12 cellular contexts compared by ENCODE assay signal in the genomic region with DNA sequence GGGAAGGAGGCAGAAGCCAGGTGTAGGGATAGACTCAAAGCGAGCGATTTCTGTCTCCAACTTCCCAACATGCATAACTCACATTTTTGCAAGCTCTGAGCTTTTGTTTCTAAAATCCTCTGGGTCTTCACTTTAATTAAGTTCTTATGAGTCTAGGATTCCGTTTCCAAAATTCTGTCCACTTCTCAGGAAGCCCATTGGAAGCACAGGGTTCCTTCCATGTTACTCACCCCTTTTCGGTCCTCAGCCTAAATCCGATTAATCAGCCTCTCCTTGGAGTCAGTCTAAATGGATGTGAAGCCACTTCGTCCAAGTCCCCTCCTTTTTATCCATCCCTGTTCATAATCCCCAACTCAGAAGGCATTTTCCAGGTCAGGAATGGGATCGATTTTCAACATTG. TPM values are rescaled to one million over a fixed set of nuclear protein-coding genes. Genes with fewer than 3 reads are reported as not detected.
A peak's percentile ranks its signal among the peaks of the same experiment; 100 is the strongest.
DNase-seq lines count a peak whose midpoint lies in the region; ATAC-seq, FAIRE-seq and TF ChIP-seq lines count a peak whose summit lies in the region.
"Had no signal": no experiment of that assay in that cellular context is flagged by ENCODE, and none has a peak within 500 bp of the region (broad histone marks: within the 10 kb centered on the region; RNA-seq: fewer than 3 reads in every experiment).

No MANE protein-coding gene starts in this region.

- H3K4me3 Mint-ChIP-seq in Caco-2 (ENCODE audit: unreplicated experiment), result peak overlapping the region; percentile 45

- H3K79me2 ChIP-seq in SK-N-SH (ENCODE audit: insufficient read depth), result no peaks in the 10 kb centered on the region

- H3K27ac Mint-ChIP-seq in Caco-2 (ENCODE audit: unreplicated experiment), result no peak overlapping the region

- no peaks in the 10 kb centered on the region for H3F3A ChIP-seq in SK-N-SH (replicated peaks; ENCODE audit: insufficient read depth)

- no peaks in the 10 kb centered on the region for H3K9me2 ChIP-seq in SK-N-SH

- H3K9me3 ChIP-seq in Caco-2 (no peaks in the 10 kb centered on the region), right lobe of liver (no peaks in the 10 kb centered on the region), SK-N-SH (no peaks in the 10 kb centered on the region)
- H3K9me3 ChIP-seq: BE2C had no signal

- no peak for TF ChIP-seq EP300 in SK-N-SH (IDR thresholded peaks at IDR 0.05; ENCODE audit: borderline replicate concordance in 1 of 2, low read depth in 1 of 2, low read length in 1 of 2)

- ATAC-seq in right lobe of liver (no peak), HG03039 (IDR thresholded peaks at IDR 0.05; ENCODE audit: unreplicated experiment) (no peak), HG03196 (IDR thresholded peaks at IDR 0.05; ENCODE audit: unreplicated experiment) (no peak)

- H3K4me3 ChIP-seq in Caco-2 (ENCODE audit: low read depth, low read length) (peak overlapping the region; percentile 79), bronchial epithelial cell (ENCODE audit: low read depth, low read length) (peak overlapping the region; percentile 73), right lobe of liver (peak overlapping the region; percentile 81 to 96 (median 82)), skin epidermis (peak overlapping the region in 4 of 7 experiments; percentile 30 to 56 (median 40)), SK-N-SH (ENCODE audit: low read depth in 2 of 2, low read length in 1 of 2) (no peak overlapping the region)

- H3K9ac ChIP-seq in SK-N-SH, result no peak overlapping the region

- intact Hi-C loops in Caco-2 (cut with micrococcal nuclease; ENCODE audit: unreplicated experiment), result loop anchor here (2.0 kb wide), 1 partner anchor 17 kb away; no protein-coding TSS in a partner anchor
- intact Hi-C loops in right lobe of liver (cut with DNase I), result no loop called here

- H3K4me1 Mint-ChIP-seq in Caco-2 (ENCODE audit: low read depth, unreplicated experiment), result peaks cover 13% of the 10 kb centered on the region

- DNase-seq in Caco-2 (no peak), bronchial epithelial cell (ENCODE audit: low read depth) (no peak), right lobe of liver (no peak), SK-N-SH (no peak), SKM-1 treated with dmso at 0.1 percent for 144 hours (lab: John Stamatoyannopoulos, UW; ENCODE audit: unreplicated experiment) (no peak)
- DNase-seq: BE2C, NCI-H69, SIG-M5 had no signal

- no peak overlapping the region for H3K4me2 ChIP-seq in SK-N-SH

- peaks cover 31% of the 10 kb centered on the region for H3K36me3 Mint-ChIP-seq in Caco-2 (ENCODE audit: insufficient read depth, unreplicated experiment)

- FAIRE-seq in bronchial epithelial cell (lab: Jason Lieb, UNC), result no peak
- FAIRE-seq: GM18507 had no signal

- no peak for TF ChIP-seq RAD21 in SK-N-SH (IDR thresholded peaks at IDR 0.05; ENCODE audit: low read length)

- H3K27me3 ChIP-seq in Caco-2 (replicated peaks; ENCODE audit: control insufficient read depth, insufficient read depth, low read length) (no peaks in the 10 kb centered on the region), bronchial epithelial cell (ENCODE audit: control insufficient read depth, insufficient read depth, low read length) (no peaks in the 10 kb centered on the region), right lobe of liver (no peaks in the 10 kb centered on the region), SK-N-SH (ENCODE audit: insufficient read depth) (no peaks in the 10 kb centered on the region)
- H3K27me3 ChIP-seq: BE2C had no signal

- BruUV-seq in Caco-2 (replicated peaks; lab: Mats Ljungman, UMichigan), result no TSS peak

- H3K4me1 ChIP-seq in Caco-2 (peaks cover 17% of the 10 kb centered on the region), right lobe of liver (peaks cover 0 to 74% (median 26%) of the 10 kb centered on the region in 4 donors), SK-N-SH (ENCODE audit: control insufficient read depth in 1 of 2, insufficient read depth in 2 of 2, low read depth in 1 of 2, low read length in 1 of 2) (peaks cover 0 to 8% of the 10 kb centered on the region in 2 experiments; a peak in 1 of 4 replicates)
- H3K4me1 ChIP-seq: BE2C had no signal

- H3K27ac ChIP-seq in right lobe of liver (peak overlapping the region; percentile 96 to 98 (median 97)), skin epidermis (peak overlapping the region in 14 of 21 experiments; percentile 15 to 80 (median 68)), SK-N-SH (ENCODE audit: low read depth in 2 of 2, low read length in 1 of 2) (no peak overlapping the region)

- H4K20me1 ChIP-seq in SK-N-SH (ENCODE audit: insufficient read depth), result no peaks in the 10 kb centered on the region

- H3K36me3 ChIP-seq in Caco-2 (ENCODE audit: control insufficient read depth, insufficient read depth, low read length) (0 out of 2 replicates have a peak, but pooled peaks cover 3% of the 10 kb centered on the region), bronchial epithelial cell (ENCODE audit: control insufficient read depth, insufficient read depth, low read length) (peaks cover 14% of the 10 kb centered on the region), right lobe of liver (peaks cover 0 to 20% (median 12%) of the 10 kb centered on the region in 4 donors), SK-N-SH (replicated peaks in 1 of 2; ENCODE audit: control insufficient read depth in 1 of 2, insufficient read depth in 2 of 2, low read length in 1 of 2) (no peaks in the 10 kb centered on the region)
- H3K36me3 ChIP-seq: BE2C had no signal

- CTCF ChIA-PET in Caco-2 (lab: Charles Lee), result interaction anchor here (0.5 to 1.2 kb wide), 2 partner anchors 51 to 243 kb away, joined by 3 to 4 read pairs; a partner anchor contains a TSS
- CTCF ChIA-PET in SK-N-SH (lab: Yijun Ruan, JAX), result interaction anchor here (0.6 to 2.6 kb wide), 5 partner anchors 26 to 143 kb away, joined by 3 to 13 read pairs (median 4); no protein-coding TSS in a partner anchor

- H3K27me3 Mint-ChIP-seq in Caco-2 (ENCODE audit: insufficient read depth, unreplicated experiment), result no peaks in the 10 kb centered on the region

- H3K9me3 Mint-ChIP-seq in Caco-2 (ENCODE audit: unreplicated experiment), result no peaks in the 10 kb centered on the region

- TF ChIP-seq CTCF in Caco-2 (IDR thresholded peaks at IDR 0.05; ENCODE audit: insufficient read depth in 1 of 2, low read depth in 1 of 2, low read length in 1 of 2, severe bottlenecking in 1 of 2, unreplicated experiment in 1 of 2) (no peak), bronchial epithelial cell (IDR thresholded peaks at IDR 0.05; ENCODE audit: insufficient read depth, low read length, severe bottlenecking) (no peak), right lobe of liver (IDR thresholded peaks at IDR 0.05) (no peak), SK-N-SH (IDR thresholded peaks at IDR 0.05) (no peak)

- 80% methylated on average over 6 of the region's 7 CpGs for WGBS in right lobe of liver (ENCODE audit: insufficient coverage, low coverage, low lambda C conversion rate, missing lambda C conversion rate)
- WGBS in SK-N-SH (ENCODE audit: low lambda C conversion rate), result 89% methylated on average over 7 of the region's 7 CpGs

- H2AFZ ChIP-seq in SK-N-SH (ENCODE audit: low read depth), result no peak overlapping the region

- POLR2A ChIA-PET in Caco-2 (lab: Charles Lee) (no interaction called here), SK-N-SH (lab: Yijun Ruan, JAX) (no interaction called here)

- TF ChIP-seq POLR2A in right lobe of liver (IDR thresholded peaks at IDR 0.05), result no peak

TF ChIP-seq in SK-N-SH, 30 proteins besides CTCF, POLR2A, EP300 and RAD21:
- no peak for TF ChIP-seq MXI1 (IDR thresholded peaks at IDR 0.05; ENCODE audit: low read depth, low read length)
- no peak for TF ChIP-seq RCOR1 (IDR thresholded peaks at IDR 0.05; ENCODE audit: low read length)
- TF ChIP-seq, protein P1, sequence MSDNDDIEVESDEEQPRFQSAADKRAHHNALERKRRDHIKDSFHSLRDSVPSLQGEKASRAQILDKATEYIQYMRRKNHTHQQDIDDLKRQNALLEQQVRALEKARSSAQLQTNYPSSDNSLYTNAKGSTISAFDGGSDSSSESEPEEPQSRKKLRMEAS (IDR thresholded peaks at IDR 0.05; ENCODE audit: low read depth), result no peak
- TF ChIP-seq CHD2 (IDR thresholded peaks at IDR 0.05; ENCODE audit: low read length, partially characterized antibody), result no peak
- TF ChIP-seq TAF1 (IDR thresholded peaks at IDR 0.05; ENCODE audit: borderline replicate concordance, low read depth, low read length), result no peak
- TF ChIP-seq NRF1 (IDR thresholded peaks at IDR 0.05; ENCODE audit: low read depth, low read length), result no peak
- no peak for TF ChIP-seq POLR2AphosphoS5 (IDR thresholded peaks at IDR 0.05; ENCODE audit: low read depth, low read length)
- no peak for TF ChIP-seq FOXJ3 (CRISPR knock-in tag; IDR thresholded peaks at IDR 0.05)

RNA-seq across cellular contexts. Expression of a gene that starts 1.4 kb away (rescaled TPM):
- 80.6 and 86.6 TPM in 2 replicates for total RNA-seq in Caco-2 (2022)
- total RNA-seq in bronchial epithelial cell, result 79.0 and 182 TPM in 2 replicates
- 100 to 1,000 TPM; 192 to 869 (median 343) TPM for total RNA-seq in right lobe of liver
- polyA plus RNA-seq in SK-N-SH (2012; rRNA removed), result 3.2 and 3.8 TPM in 2 replicates
- polyA plus RNA-seq in SK-N-SH (2012; cell fraction: cytosol; rRNA removed), result 2.9 and 3.5 TPM in 2 replicates
- 0.77 and 1.1 TPM in 2 replicates for polyA plus RNA-seq in SK-N-SH (2012; cell fraction: nucleus; rRNA removed)

RNA-seq across cellular contexts. Expression of a gene that starts 59.1 kb away (rescaled TPM):
- total RNA-seq in Caco-2 (2022) (62.7 and 65.7 TPM in 2 replicates), bronchial epithelial cell (65.6 and 75.3 TPM in 2 replicates), right lobe of liver (100 to 1,000 TPM in 1 of 6 experiments, 10 to 100 TPM in 5; 70.1 to 155 (median 79.1) TPM)
- 39.4 and 46.2 TPM in 2 replicates for polyA plus RNA-seq in SK-N-SH (2012; rRNA removed)
- 33.3 and 41.5 TPM in 2 replicates for polyA plus RNA-seq in SK-N-SH (2012; cell fraction: cytosol; rRNA removed)
- 36.6 and 41.8 TPM in 2 replicates for polyA plus RNA-seq in SK-N-SH (2012; cell fraction: nucleus; rRNA removed)

Comparison
In these comparisons a context has a peak if more than half of its experiments do, and no peak if none do; other contexts are left out.
1. H3K4me3 ChIP-seq: peak in Caco-2 (single experiment), bronchial epithelial cell (single experiment), right lobe of liver (3 of 3) and skin epidermis (4 of 7); none in SK-N-SH (0 of 2).
2. H3K27ac ChIP-seq: peak in right lobe of liver (3 of 3) and skin epidermis (14 of 21); none in SK-N-SH (0 of 2).